ENCODE assay signal across 9 cellular contexts in genomic region chr10:131786756-131787605, GRCh38.
DNase-seq lines count a peak whose midpoint lies in the region; ATAC-seq and TF ChIP-seq lines count a peak whose summit lies in the region.
"Had no signal": no experiment of that assay in that cellular context is flagged by ENCODE, and none has a peak within 500 bp of the region (broad histone marks: within the 10 kb centered on the region; RNA-seq: fewer than 3 reads in every experiment).

No MANE protein-coding gene starts in this region.

- DNase-seq in stimulated activated naive CD8-positive, alpha-beta T cell treated with anti-CD3 and anti-CD28 coated beads, Interleukin-15, Interleukin-2, amounts not matched to agents 100 U/mL and 50 U/mL, for 24 hours, result peak; percentile 37
- no peak for DNase-seq in stimulated activated naive CD8-positive, alpha-beta T cell treated with anti-CD3 and anti-CD28 coated beads, Interleukin-15, amount 100 ng/mL, for 72 hours
- DNase-seq in NCI-H774 (lab: John Stamatoyannopoulos, UW), result peak; percentile 1
- DNase-seq in brain microvascular endothelial cell, result peak; percentile 57
- DNase-seq in lung microvascular endothelial cell (ENCODE audit: low read depth in 2 of 2), result peak; percentile 44 to 63
- DNase-seq in uterus, result no peak
- DNase-seq in T-helper 17 cell, result no peak
- DNase-seq in SIG-M5 (lab: John Stamatoyannopoulos, UW), result no peak

- no peaks in the 10 kb centered on the region for H3K36me3 Mint-ChIP-seq in T-helper 17 cell (ENCODE audit: low read depth)

- no peaks in the 10 kb centered on the region for H3K9me3 ChIP-seq in uterus
- no peaks in the 10 kb centered on the region for H3K9me3 ChIP-seq in T-helper 17 cell (ENCODE audit: control insufficient read depth, low read length, poor library complexity, severe bottlenecking)
- H3K9me3 ChIP-seq: HAP-1 had no signal

- intact Hi-C loops in uterus (cut with DNase I; ENCODE audit: low total_unique reads), result no loop called here

- peak; percentile 58 for TF ChIP-seq CTCF in brain microvascular endothelial cell (IDR thresholded peaks at IDR 0.05; ENCODE audit: low read depth, low read length, missing control alignments)
- TF ChIP-seq CTCF in uterus (IDR thresholded peaks at IDR 0.05), result peak in 3 of 4 experiments; percentile 29 to 51 (median 50)

- H3K36me3 ChIP-seq in brain microvascular endothelial cell (replicated peaks) (no peaks in the 10 kb centered on the region), uterus (no peaks in the 10 kb centered on the region)
- H3K36me3 ChIP-seq: HAP-1 had no signal

- no peak overlapping the region for H3K4me3 ChIP-seq in brain microvascular endothelial cell (ENCODE audit: low read depth, low read length)
- H3K4me3 ChIP-seq in uterus, result no peak overlapping the region
- H3K4me3 ChIP-seq: HAP-1 had no signal

- H3K27me3 Mint-ChIP-seq in stimulated activated naive CD8-positive, alpha-beta T cell treated with anti-CD3 and anti-CD28 coated beads, Interleukin-15, amount 100 ng/mL, for 72 hours, result peaks cover 27% of the 10 kb centered on the region
- H3K27me3 Mint-ChIP-seq in T-helper 17 cell, result peaks cover 35% of the 10 kb centered on the region

- H3K4me1 Mint-ChIP-seq in stimulated activated naive CD8-positive, alpha-beta T cell treated with anti-CD3 and anti-CD28 coated beads, Interleukin-15, amount 100 ng/mL, for 72 hours, result no peaks in the 10 kb centered on the region
- H3K4me1 Mint-ChIP-seq in T-helper 17 cell, result peaks cover 2% of the 10 kb centered on the region

- H3K27ac ChIP-seq in brain microvascular endothelial cell, result no peak overlapping the region
- no peak overlapping the region for H3K27ac ChIP-seq in uterus

- H3K27me3 ChIP-seq in brain microvascular endothelial cell (replicated peaks) (no peaks in the 10 kb centered on the region), uterus (no peaks in the 10 kb centered on the region)

- H3K9me3 Mint-ChIP-seq in stimulated activated naive CD8-positive, alpha-beta T cell treated with anti-CD3 and anti-CD28 coated beads, Interleukin-15, amount 100 ng/mL, for 72 hours, result peaks cover 0 to 15% of the 10 kb centered on the region in 2 donors

- no peaks in the 10 kb centered on the region for H3K4me1 ChIP-seq in uterus
- H3K4me1 ChIP-seq: HAP-1 had no signal

- no peak for TF ChIP-seq POLR2A in uterus (IDR thresholded peaks at IDR 0.05)

- H3K27ac Mint-ChIP-seq in stimulated activated naive CD8-positive, alpha-beta T cell treated with anti-CD3 and anti-CD28 coated beads, Interleukin-15, amount 100 ng/mL, for 72 hours, result no peak overlapping the region
- H3K27ac Mint-ChIP-seq in T-helper 17 cell, result no peak overlapping the region

- no peak for ATAC-seq in stimulated activated naive CD8-positive, alpha-beta T cell treated with anti-CD3 and anti-CD28 coated beads, Interleukin-15, Interleukin-2, amounts not matched to agents 100 U/mL and 50 U/mL, for 24 hours
- no peak for ATAC-seq in stimulated activated naive CD8-positive, alpha-beta T cell treated with anti-CD3 and anti-CD28 coated beads, Interleukin-15, amount 100 ng/mL, for 72 hours
- ATAC-seq in T-helper 17 cell, result no peak

- in situ Hi-C loops in brain microvascular endothelial cell (cut with HindIII; ENCODE audit: low pct_ligation_motif_present, low sequenced_read_pairs), result no loop called here

- no peak overlapping the region for H3K4me3 Mint-ChIP-seq in stimulated activated naive CD8-positive, alpha-beta T cell treated with anti-CD3 and anti-CD28 coated beads, Interleukin-15, amount 100 ng/mL, for 72 hours
- H3K4me3 Mint-ChIP-seq in T-helper 17 cell, result no peak overlapping the region

Comparison
In these comparisons a context has a peak if more than half of its experiments do, and no peak if none do; other contexts are left out.
1. DNase-seq: peak in stimulated activated naive CD8-positive, alpha-beta T cell treated with anti-CD3 and anti-CD28 coated beads, Interleukin-15, Interleukin-2, amounts not matched to agents 100 U/mL and 50 U/mL, for 24 hours (single experiment), NCI-H774 (single experiment), brain microvascular endothelial cell (single experiment) and lung microvascular endothelial cell (2 of 2); none in stimulated activated naive CD8-positive, alpha-beta T cell treated with anti-CD3 and anti-CD28 coated beads, Interleukin-15, amount 100 ng/mL, for 72 hours (0 of 2), uterus (0 of 2), T-helper 17 cell (0 of 3) and SIG-M5 (single experiment).